Comparison of ENCODE assay signal across 8 cellular contexts in the genomic region with DNA sequence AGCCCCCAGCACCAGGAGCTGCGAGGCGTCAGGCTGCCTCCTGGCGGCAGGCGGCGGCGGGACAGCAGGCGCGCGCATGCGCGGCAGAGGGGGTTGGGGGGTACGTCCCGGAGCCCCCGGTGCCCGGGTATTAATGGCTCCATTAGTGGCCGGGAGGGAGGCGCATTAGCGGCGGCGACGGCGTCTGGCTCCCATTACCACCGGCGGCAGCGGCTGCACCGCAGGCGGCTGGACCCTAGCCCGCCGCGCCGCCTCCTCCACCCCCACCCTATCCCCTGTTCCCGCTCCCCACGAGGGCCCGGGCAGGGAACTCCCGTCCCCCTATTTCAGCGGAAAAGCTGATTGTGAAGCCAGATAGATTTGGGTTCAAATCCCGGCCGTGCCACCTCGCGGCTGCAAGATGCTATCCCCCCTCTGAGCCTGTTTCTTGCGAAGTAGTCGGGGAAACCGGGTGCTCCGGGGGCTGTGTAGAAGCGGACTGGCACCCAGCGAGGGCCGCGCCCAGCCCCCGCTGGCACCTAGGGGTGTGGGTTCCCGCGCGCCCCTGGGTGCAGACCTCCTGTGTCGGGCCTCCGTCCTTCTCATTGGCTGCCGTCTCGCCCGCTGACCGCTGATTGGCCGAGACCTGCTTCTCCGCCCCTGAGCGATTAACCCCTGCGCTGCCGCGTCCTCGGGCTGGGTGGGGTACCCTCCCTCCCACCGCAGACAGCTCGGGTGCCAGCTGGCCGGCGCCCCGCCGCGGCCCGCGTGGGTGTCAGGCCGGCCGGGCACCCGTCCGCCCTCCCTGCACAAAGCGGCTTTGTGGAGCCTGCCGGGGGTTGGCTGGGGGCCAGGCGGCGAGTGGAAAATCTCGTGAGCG. TPM values are rescaled to one million over a fixed set of nuclear protein-coding genes. Genes with fewer than 3 reads are reported as not detected.
DNase-seq lines count a peak whose midpoint lies in the region; ATAC-seq and TF ChIP-seq lines count a peak whose summit lies in the region.

No MANE protein-coding gene starts in this region.

- intact Hi-C loops in breast epithelium (cut with DNase I; ENCODE audit: low total_unique reads), result no loop called here

- H2AFZ ChIP-seq in smooth muscle cell (ENCODE audit: low read depth), result no peak overlapping the region

- peak overlapping the region; percentile 87 for H3K27ac ChIP-seq in VCaP
- H3K27ac ChIP-seq in breast epithelium, result peak overlapping the region; percentile 97 to 100
- peak overlapping the region; percentile 97 for H3K27ac ChIP-seq in smooth muscle cell (ENCODE audit: low read depth)

- DNase-seq in GDM1 (lab: John Stamatoyannopoulos, UW) (peak; percentile 86), NCI-H2081 treated with DMSO at 0.1 percent for 48 hours (lab: John Stamatoyannopoulos, UW) (peak; percentile 69), breast epithelium (ENCODE audit: low spot score in 2 of 2) (peak; percentile 87 to 91), iPS-NIHi7 (ENCODE audit: extremely low spot score) (peak; percentile 91), smooth muscle cell (lab: John Stamatoyannopoulos, UW; ENCODE audit: unreplicated experiment) (peak; percentile 97)

- H3K4me1 ChIP-seq in breast epithelium, result peaks cover 17 to 40% of the 10 kb centered on the region in 2 donors
- peaks cover 38% of the 10 kb centered on the region for H3K4me1 ChIP-seq in smooth muscle cell (ENCODE audit: low read depth)

- H3F3A ChIP-seq in smooth muscle cell (ENCODE audit: low read depth), result peaks cover 36% of the 10 kb centered on the region

- no peak for TF ChIP-seq POLR2A in breast epithelium (IDR thresholded peaks at IDR 0.05)

- peaks cover 37% of the 10 kb centered on the region for H4K20me1 ChIP-seq in smooth muscle cell (ENCODE audit: low read depth)

- TF ChIP-seq CTCF in VCaP (conservative IDR thresholded peaks at IDR 0.05) (peak; percentile 94), breast epithelium (IDR thresholded peaks at IDR 0.05) (peak; percentile 88 to 97 (median 88)), smooth muscle cell (IDR thresholded peaks at IDR 0.05; ENCODE audit: borderline replicate concordance, insufficient read depth, poor library complexity, severe bottlenecking) (peak; percentile 83)

- no peaks in the 10 kb centered on the region for H3K27me3 ChIP-seq in breast epithelium
- no peaks in the 10 kb centered on the region for H3K27me3 ChIP-seq in smooth muscle cell (ENCODE audit: low read depth)

- H3K79me2 ChIP-seq in smooth muscle cell (ENCODE audit: low read depth), result peaks cover 19% of the 10 kb centered on the region

- peak overlapping the region; percentile 86 for H3K9ac ChIP-seq in smooth muscle cell (ENCODE audit: low read depth)

- H3K9me3 ChIP-seq in breast epithelium (no peaks in the 10 kb centered on the region), smooth muscle cell (replicated peaks; ENCODE audit: low read depth) (no peaks in the 10 kb centered on the region)

- H3K4me2 ChIP-seq in smooth muscle cell, result peak overlapping the region; percentile 95

- WGBS in smooth muscle cell (ENCODE audit: low lambda C conversion rate), result under 1% methylated on average over 57 of the region's 84 CpGs

- ATAC-seq in HG02642 (IDR thresholded peaks at IDR 0.05; ENCODE audit: poor library complexity, unreplicated experiment), result peak; percentile 38
- no peak for ATAC-seq in HG03025 (IDR thresholded peaks at IDR 0.05; ENCODE audit: low FRiP score, unreplicated experiment)

- H3K36me3 ChIP-seq in breast epithelium, result no peaks in the 10 kb centered on the region
- no peaks in the 10 kb centered on the region for H3K36me3 ChIP-seq in smooth muscle cell (ENCODE audit: low read depth)

- H3K4me3 ChIP-seq in breast epithelium, result peak overlapping the region; percentile 77 to 93 (median 83)
- peak overlapping the region; percentile 94 for H3K4me3 ChIP-seq in smooth muscle cell

RNA-seq across cellular contexts. Expression of a gene that starts 11.1 kb away (rescaled TPM):
- total RNA-seq in breast epithelium, result 10 to 100 TPM; 20.2 to 25.6 (median 24.9) TPM
- 12.6 and 13.6 TPM in 2 replicates for total RNA-seq in smooth muscle cell
- polyA plus RNA-seq in smooth muscle cell, result 18.4 and 19.5 TPM in 2 replicates

RNA-seq across cellular contexts. Expression of a gene that starts 21.8 kb away (rescaled TPM):
- total RNA-seq in breast epithelium, result 1 to 10 TPM in 1 of 3 donors, under 1 TPM in 2; 0.33 to 2.6 (median 0.48) TPM
- 0.45 and 1.3 TPM in 2 replicates for total RNA-seq in smooth muscle cell
- polyA plus RNA-seq in smooth muscle cell, result 0.73 and 1.0 TPM in 2 replicates

RNA-seq across cellular contexts. Expression of a gene that starts 22.3 kb away (rescaled TPM):
- total RNA-seq in breast epithelium, result 10 to 100 TPM in 2 of 3 donors, 1 to 10 TPM in 1; 7.5 to 32.4 (median 28.5) TPM
- 44.6 and 44.7 TPM in 2 replicates for total RNA-seq in smooth muscle cell
- 71.0 and 75.7 TPM in 2 replicates for polyA plus RNA-seq in smooth muscle cell

RNA-seq across cellular contexts. Expression of a gene that starts 25.2 kb away (rescaled TPM):
- total RNA-seq in breast epithelium (10 to 100 TPM; 11.4 to 38.6 (median 24.3) TPM), smooth muscle cell (20.5 and 43.9 TPM in 2 replicates)
- polyA plus RNA-seq in smooth muscle cell, result 14.2 and 14.9 TPM in 2 replicates

RNA-seq across cellular contexts. Expression of a gene that starts 33.0 kb away (rescaled TPM):
- total RNA-seq in breast epithelium (under 1 TPM in 2 of 3 donors, not detected in 1; 0.33 to 0.59 TPM), smooth muscle cell (not detected in 2 replicates)
- 0.09 and 0.11 TPM in 2 replicates for polyA plus RNA-seq in smooth muscle cell
